ENCODE assay signal across 9 cellular contexts in genomic region chr5:79561525-79561893, GRCh38.
DNase-seq lines count a peak whose midpoint lies in the region; ATAC-seq lines count a peak whose summit lies in the region.
"Had no signal": no experiment of that assay in that cellular context is flagged by ENCODE, and none has a peak within 500 bp of the region (broad histone marks: within the 10 kb centered on the region; RNA-seq: fewer than 3 reads in every experiment).

No MANE protein-coding gene starts in this region.

- H3K27ac Mint-ChIP-seq in activated naive CD8-positive, alpha-beta T cell treated with anti-CD3 and anti-CD28 coated beads, Interleukin-2, amount 50 U/mL, for 24 hours, result peak overlapping the region; percentile 100
- peak overlapping the region; percentile 50 for H3K27ac Mint-ChIP-seq in stimulated activated memory B cell treated with anti-CD40 and anti-IgM and Interleukin-4, amounts not matched to agents 10 μg/mL and 1 μg/mL and 100 μg/mL, for 72 hours

- peak overlapping the region; percentile 48 for H3K4me3 Mint-ChIP-seq in activated naive CD8-positive, alpha-beta T cell treated with anti-CD3 and anti-CD28 coated beads, Interleukin-2, amount 50 U/mL, for 24 hours
- no peak overlapping the region for H3K4me3 Mint-ChIP-seq in stimulated activated memory B cell treated with anti-CD40 and anti-IgM and Interleukin-4, amounts not matched to agents 10 μg/mL and 1 μg/mL and 100 μg/mL, for 72 hours

- ATAC-seq in HG03432 (IDR thresholded peaks at IDR 0.05; ENCODE audit: unreplicated experiment), result peak; percentile 31
- peak; percentile 74 for ATAC-seq in activated naive CD8-positive, alpha-beta T cell treated with anti-CD3 and anti-CD28 coated beads, Interleukin-2, amount 50 U/mL, for 24 hours
- no peak for ATAC-seq in stimulated activated memory B cell treated with anti-CD40 and anti-IgM and Interleukin-4, amounts not matched to agents 10 μg/mL and 1 μg/mL and 100 μg/mL, for 72 hours

- peaks cover 2% of the 10 kb centered on the region for H3K27me3 Mint-ChIP-seq in activated naive CD8-positive, alpha-beta T cell treated with anti-CD3 and anti-CD28 coated beads, Interleukin-2, amount 50 U/mL, for 24 hours
- peaks cover 9% of the 10 kb centered on the region for H3K27me3 Mint-ChIP-seq in stimulated activated memory B cell treated with anti-CD40 and anti-IgM and Interleukin-4, amounts not matched to agents 10 μg/mL and 1 μg/mL and 100 μg/mL, for 72 hours

- DNase-seq in activated T-cell treated with anti-CD3 and anti-CD28 coated beads for 48 hours (ENCODE audit: low read depth) (peak; percentile 18), NCI-H2227 treated with DMSO at 0.1 percent for 48 hours (lab: John Stamatoyannopoulos, UW) (no peak), NCI-H128 (lab: John Stamatoyannopoulos, UW; ENCODE audit: unreplicated experiment) (no peak), NCI-H510A (lab: John Stamatoyannopoulos, UW) (no peak)
- no peak for DNase-seq in activated T-cell treated with anti-CD3 and anti-CD28 coated beads, Interleukin-2, amount 50 U/mL, for 1 hour
- DNase-seq in activated naive CD8-positive, alpha-beta T cell treated with anti-CD3 and anti-CD28 coated beads, Interleukin-2, amount 50 U/mL, for 24 hours, result peak; percentile 34
- DNase-seq: colonic mucosa had no signal

- peaks cover 6% of the 10 kb centered on the region for H3K9me3 Mint-ChIP-seq in activated naive CD8-positive, alpha-beta T cell treated with anti-CD3 and anti-CD28 coated beads, Interleukin-2, amount 50 U/mL, for 24 hours
- H3K9me3 Mint-ChIP-seq in stimulated activated memory B cell treated with anti-CD40 and anti-IgM and Interleukin-4, amounts not matched to agents 10 μg/mL and 1 μg/mL and 100 μg/mL, for 72 hours, result no peaks in the 10 kb centered on the region

- H3K4me1 Mint-ChIP-seq in activated naive CD8-positive, alpha-beta T cell treated with anti-CD3 and anti-CD28 coated beads, Interleukin-2, amount 50 U/mL, for 24 hours, result peaks cover 46% of the 10 kb centered on the region
- peaks cover 16% of the 10 kb centered on the region for H3K4me1 Mint-ChIP-seq in stimulated activated memory B cell treated with anti-CD40 and anti-IgM and Interleukin-4, amounts not matched to agents 10 μg/mL and 1 μg/mL and 100 μg/mL, for 72 hours

- peaks cover 10% of the 10 kb centered on the region for H3K36me3 Mint-ChIP-seq in activated naive CD8-positive, alpha-beta T cell treated with anti-CD3 and anti-CD28 coated beads, Interleukin-2, amount 50 U/mL, for 24 hours (ENCODE audit: low read depth)
- H3K36me3 Mint-ChIP-seq in stimulated activated memory B cell treated with anti-CD40 and anti-IgM and Interleukin-4, amounts not matched to agents 10 μg/mL and 1 μg/mL and 100 μg/mL, for 72 hours, result no peaks in the 10 kb centered on the region

Comparison
In these comparisons a context has a peak if more than half of its experiments do, and no peak if none do; other contexts are left out.
1. DNase-seq: peak in activated T-cell treated with anti-CD3 and anti-CD28 coated beads for 48 hours (single experiment) and activated naive CD8-positive, alpha-beta T cell treated with anti-CD3 and anti-CD28 coated beads, Interleukin-2, amount 50 U/mL, for 24 hours (single experiment); none in activated T-cell treated with anti-CD3 and anti-CD28 coated beads, Interleukin-2, amount 50 U/mL, for 1 hour (single experiment), NCI-H2227 treated with DMSO at 0.1 percent for 48 hours (single experiment), NCI-H128 (single experiment) and NCI-H510A (single experiment).